ENCODE assay signal across 8 cellular contexts in the genomic region with DNA sequence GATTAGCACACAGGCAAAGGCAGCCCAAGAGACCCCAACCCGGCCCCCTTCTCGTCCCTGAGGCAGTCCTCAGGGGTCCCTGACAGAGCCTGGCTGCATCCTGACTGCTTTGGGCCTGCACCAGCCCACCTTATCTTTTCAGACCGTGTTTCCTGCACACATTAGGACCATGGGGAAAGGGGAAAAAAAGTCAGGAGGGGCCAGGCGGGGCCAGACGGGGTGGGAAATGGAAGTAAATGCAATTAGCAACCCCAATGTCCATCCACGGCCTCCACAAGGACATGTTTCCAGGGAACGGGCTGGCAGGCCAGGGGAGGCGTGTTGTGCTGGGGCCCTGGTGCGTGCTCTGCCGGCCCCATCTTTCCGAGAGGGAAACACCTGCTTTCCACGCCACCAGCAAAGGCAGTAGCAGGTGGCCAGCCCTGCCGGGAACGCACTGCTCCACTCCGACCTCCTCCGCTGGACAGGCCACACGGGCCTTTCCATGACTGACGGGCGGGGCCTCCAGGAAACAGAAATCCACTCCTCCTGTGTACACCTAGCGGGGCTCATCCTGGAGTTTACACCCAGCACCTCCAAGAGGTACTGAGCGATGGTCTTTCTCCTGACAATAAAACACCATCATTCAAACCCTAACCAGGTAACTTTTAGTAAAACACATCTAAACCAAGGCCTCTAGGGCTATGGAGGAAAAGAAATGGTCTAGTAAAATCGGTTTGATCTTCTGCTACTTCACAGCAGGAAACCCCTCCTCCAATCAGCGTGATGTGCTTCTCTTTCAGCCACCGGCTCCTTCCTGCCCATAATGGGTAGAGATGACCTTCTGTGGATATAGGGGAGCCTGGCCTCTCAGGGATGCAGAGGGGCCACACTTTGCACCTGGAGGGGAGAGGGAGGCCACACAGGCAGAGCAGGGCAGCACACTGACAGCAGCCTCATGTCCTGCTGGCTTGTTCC. TPM values are rescaled to one million over a fixed set of nuclear protein-coding genes. Genes with fewer than 3 reads are reported as not detected.
DNase-seq lines count a peak whose midpoint lies in the region; ATAC-seq and TF ChIP-seq lines count a peak whose summit lies in the region.
"Had no signal": no experiment of that assay in that cellular context is flagged by ENCODE, and none has a peak within 500 bp of the region (broad histone marks: within the 10 kb centered on the region; RNA-seq: fewer than 3 reads in every experiment).

No MANE protein-coding gene starts in this region.

- no peak overlapping the region for H3K4me3 ChIP-seq in liver (ENCODE audit: low read depth in 1 of 3, low read length in 3 of 3)
- H3K4me3 ChIP-seq in subcutaneous abdominal adipose tissue (ENCODE audit: low read depth in 1 of 5, low read length in 5 of 5), result peak overlapping the region in 4 of 5 donors; percentile 8 to 46 (median 32)

- H3K27me3 ChIP-seq in liver (ENCODE audit: control insufficient read depth in 4 of 4, insufficient read depth in 4 of 4, low read length in 3 of 4), result no peaks in the 10 kb centered on the region
- no peaks in the 10 kb centered on the region for H3K27me3 ChIP-seq in subcutaneous abdominal adipose tissue (ENCODE audit: control insufficient read depth in 5 of 5, insufficient read depth in 4 of 5, low read length in 5 of 5)

- TF ChIP-seq CTCF in liver (IDR thresholded peaks at IDR 0.05; ENCODE audit: low read depth, low read length, missing input control), result no peak

- no peaks in the 10 kb centered on the region for H3K9me3 Mint-ChIP-seq in IgD-negative memory B cell

- H3K27ac Mint-ChIP-seq in IgD-negative memory B cell, result peak overlapping the region; percentile 66 to 81 (median 71)

- TF ChIP-seq RAD21 in liver (IDR thresholded peaks at IDR 0.05), result no peak

- peaks cover 2% of the 10 kb centered on the region for H3K27me3 Mint-ChIP-seq in IgD-negative memory B cell

- ATAC-seq in HG03097 (IDR thresholded peaks at IDR 0.05; ENCODE audit: low FRiP score, unreplicated experiment), result no peak

- peak overlapping the region; percentile 15 for H3K27ac ChIP-seq in angular gyrus (ENCODE audit: low read depth, low read length)
- H3K27ac ChIP-seq in liver (ENCODE audit: low read depth in 1 of 2, low read length in 2 of 2), result peak overlapping the region; percentile 39 to 75
- peak overlapping the region; percentile 98 for H3K27ac ChIP-seq in subcutaneous abdominal adipose tissue (ENCODE audit: low read depth, low read length)

- DNase-seq in SHP77 (lab: John Stamatoyannopoulos, UW), result no peak
- no peak for DNase-seq in pons (ENCODE audit: low spot score)
- DNase-seq: stimulated activated CD4-positive, alpha-beta T cell treated with anti-CD3 and anti-CD28 coated beads, Interleukin-1b, Interleukin-23, amount 100 ng/mL, for 48 hours had no signal

- 68% methylated on average over 24 of the region's 24 CpGs for WGBS in liver

- H3K4me3 Mint-ChIP-seq in IgD-negative memory B cell, result peak overlapping the region; percentile 74 to 93 (median 90)

- H3K4me1 ChIP-seq in liver (ENCODE audit: control insufficient read depth in 4 of 4, insufficient read depth in 4 of 4, low read length in 3 of 4) (peaks cover 24 to 72% (median 63%) of the 10 kb centered on the region in 4 donors), subcutaneous abdominal adipose tissue (ENCODE audit: control insufficient read depth in 5 of 5, insufficient read depth in 5 of 5, low read length in 5 of 5) (peaks cover 36 to 74% (median 69%) of the 10 kb centered on the region in 5 donors)

- H3K9me3 ChIP-seq in liver (ENCODE audit: control insufficient read depth in 4 of 4, low read length in 3 of 4) (no peaks in the 10 kb centered on the region), subcutaneous abdominal adipose tissue (ENCODE audit: control insufficient read depth in 5 of 5, low read length in 5 of 5) (no peaks in the 10 kb centered on the region)

- peaks cover 53 to 69% (median 62%) of the 10 kb centered on the region in 3 donors for H3K4me1 Mint-ChIP-seq in IgD-negative memory B cell

- H3K36me3 ChIP-seq in liver (ENCODE audit: control insufficient read depth in 4 of 4, insufficient read depth in 3 of 4, low read depth in 1 of 4, low read length in 3 of 4) (no peaks in the 10 kb centered on the region), subcutaneous abdominal adipose tissue (ENCODE audit: control insufficient read depth in 5 of 5, insufficient read depth in 5 of 5, low read length in 5 of 5) (peaks cover 0 to 53% (median 45%) of the 10 kb centered on the region in 5 donors)

- peaks cover 14% of the 10 kb centered on the region for H3K36me3 Mint-ChIP-seq in IgD-negative memory B cell

- peak overlapping the region in 1 of 2 donors; percentile 14 for H3K9ac ChIP-seq in liver (ENCODE audit: low read depth in 1 of 2, low read length in 2 of 2)
- peak overlapping the region in 2 of 5 donors; percentile 73 to 76 for H3K9ac ChIP-seq in subcutaneous abdominal adipose tissue (ENCODE audit: low read length in 5 of 5)

TF ChIP-seq in liver, 16 proteins besides CTCF, POLR2A, EP300 and RAD21:
- TF ChIP-seq, protein P1, sequence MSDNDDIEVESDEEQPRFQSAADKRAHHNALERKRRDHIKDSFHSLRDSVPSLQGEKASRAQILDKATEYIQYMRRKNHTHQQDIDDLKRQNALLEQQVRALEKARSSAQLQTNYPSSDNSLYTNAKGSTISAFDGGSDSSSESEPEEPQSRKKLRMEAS (IDR thresholded peaks at IDR 0.05), result no peak
- TF ChIP-seq, protein P2, sequence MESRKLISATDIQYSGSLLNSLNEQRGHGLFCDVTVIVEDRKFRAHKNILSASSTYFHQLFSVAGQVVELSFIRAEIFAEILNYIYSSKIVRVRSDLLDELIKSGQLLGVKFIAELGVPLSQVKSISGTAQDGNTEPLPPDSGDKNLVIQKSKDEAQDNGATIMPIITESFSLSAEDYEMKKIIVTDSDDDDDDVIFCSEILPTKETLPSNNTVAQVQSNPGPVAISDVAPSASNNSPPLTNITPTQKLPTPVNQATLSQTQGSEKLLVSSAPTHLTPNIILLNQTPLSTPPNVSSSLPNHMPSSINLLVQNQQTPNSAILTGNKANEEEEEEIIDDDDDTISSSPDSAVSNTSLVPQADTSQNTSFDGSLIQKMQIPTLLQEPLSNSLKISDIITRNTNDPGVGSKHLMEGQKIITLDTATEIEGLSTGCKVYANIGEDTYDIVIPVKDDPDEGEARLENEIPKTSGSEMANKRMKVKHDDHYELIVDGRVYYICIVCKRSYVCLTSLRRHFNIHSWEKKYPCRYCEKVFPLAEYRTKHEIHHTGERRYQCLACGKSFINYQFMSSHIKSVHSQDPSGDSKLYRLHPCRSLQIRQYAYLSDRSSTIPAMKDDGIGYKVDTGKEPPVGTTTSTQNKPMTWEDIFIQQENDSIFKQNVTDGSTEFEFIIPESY (IDR thresholded peaks at IDR 0.05), result no peak
- TF ChIP-seq, protein P3, sequence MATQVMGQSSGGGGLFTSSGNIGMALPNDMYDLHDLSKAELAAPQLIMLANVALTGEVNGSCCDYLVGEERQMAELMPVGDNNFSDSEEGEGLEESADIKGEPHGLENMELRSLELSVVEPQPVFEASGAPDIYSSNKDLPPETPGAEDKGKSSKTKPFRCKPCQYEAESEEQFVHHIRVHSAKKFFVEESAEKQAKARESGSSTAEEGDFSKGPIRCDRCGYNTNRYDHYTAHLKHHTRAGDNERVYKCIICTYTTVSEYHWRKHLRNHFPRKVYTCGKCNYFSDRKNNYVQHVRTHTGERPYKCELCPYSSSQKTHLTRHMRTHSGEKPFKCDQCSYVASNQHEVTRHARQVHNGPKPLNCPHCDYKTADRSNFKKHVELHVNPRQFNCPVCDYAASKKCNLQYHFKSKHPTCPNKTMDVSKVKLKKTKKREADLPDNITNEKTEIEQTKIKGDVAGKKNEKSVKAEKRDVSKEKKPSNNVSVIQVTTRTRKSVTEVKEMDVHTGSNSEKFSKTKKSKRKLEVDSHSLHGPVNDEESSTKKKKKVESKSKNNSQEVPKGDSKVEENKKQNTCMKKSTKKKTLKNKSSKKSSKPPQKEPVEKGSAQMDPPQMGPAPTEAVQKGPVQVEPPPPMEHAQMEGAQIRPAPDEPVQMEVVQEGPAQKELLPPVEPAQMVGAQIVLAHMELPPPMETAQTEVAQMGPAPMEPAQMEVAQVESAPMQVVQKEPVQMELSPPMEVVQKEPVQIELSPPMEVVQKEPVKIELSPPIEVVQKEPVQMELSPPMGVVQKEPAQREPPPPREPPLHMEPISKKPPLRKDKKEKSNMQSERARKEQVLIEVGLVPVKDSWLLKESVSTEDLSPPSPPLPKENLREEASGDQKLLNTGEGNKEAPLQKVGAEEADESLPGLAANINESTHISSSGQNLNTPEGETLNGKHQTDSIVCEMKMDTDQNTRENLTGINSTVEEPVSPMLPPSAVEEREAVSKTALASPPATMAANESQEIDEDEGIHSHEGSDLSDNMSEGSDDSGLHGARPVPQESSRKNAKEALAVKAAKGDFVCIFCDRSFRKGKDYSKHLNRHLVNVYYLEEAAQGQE (IDR thresholded peaks at IDR 0.05), result no peak
- TF ChIP-seq GABPA (IDR thresholded peaks at IDR 0.05 in 1 of 2, conservative IDR thresholded peaks at IDR 0.05 in 1 of 2) (no peak), JUND (IDR thresholded peaks at IDR 0.05) (no peak), HNF4A (conservative IDR thresholded peaks at IDR 0.05) (no peak), TAF1 (conservative IDR thresholded peaks at IDR 0.05) (no peak), RXRA (IDR thresholded peaks at IDR 0.05) (no peak), NR2F2 (IDR thresholded peaks at IDR 0.05) (no peak), HNF4G (IDR thresholded peaks at IDR 0.05) (no peak), FOXA1 (IDR thresholded peaks at IDR 0.05) (no peak), YY1 (IDR thresholded peaks at IDR 0.05) (no peak), FOXA2 (IDR thresholded peaks at IDR 0.05) (no peak), SP1 (IDR thresholded peaks at IDR 0.05) (no peak), EGR1 (IDR thresholded peaks at IDR 0.05; ENCODE audit: low read depth in 2 of 2) (no peak)
- TF ChIP-seq, protein P4, sequence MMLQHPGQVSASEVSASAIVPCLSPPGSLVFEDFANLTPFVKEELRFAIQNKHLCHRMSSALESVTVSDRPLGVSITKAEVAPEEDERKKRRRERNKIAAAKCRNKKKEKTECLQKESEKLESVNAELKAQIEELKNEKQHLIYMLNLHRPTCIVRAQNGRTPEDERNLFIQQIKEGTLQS (IDR thresholded peaks at IDR 0.05), result no peak

RNA-seq across cellular contexts. Expression of gene EHD1, which starts 7.2 kb away (rescaled TPM):
- polyA plus RNA-seq in IgD-negative memory B cell (210 TPM), liver (10 to 100 TPM in 1 of 2 donors, 1 to 10 TPM in 1; 8.3 to 11.1 TPM)
- total RNA-seq in liver, result 10 to 100 TPM; 27.3 to 36.4 TPM

RNA-seq across cellular contexts. Expression of gene CDC42BPG, which starts 26.7 kb away (rescaled TPM):
- polyA plus RNA-seq in IgD-negative memory B cell (0.15 TPM), liver (under 1 TPM; 0.18 to 0.40 TPM)
- 1 to 10 TPM in 1 of 2 donors, under 1 TPM in 1; 0.75 to 1.2 TPM for total RNA-seq in liver

RNA-seq across cellular contexts. Expression of gene ATG2A, which starts 45.8 kb away (rescaled TPM):
- polyA plus RNA-seq in IgD-negative memory B cell, result 3.9 TPM
- 10 to 100 TPM; 18.3 to 27.8 TPM for total RNA-seq in liver
- polyA plus RNA-seq in liver, result 10 to 100 TPM; 15.6 to 34.1 TPM

RNA-seq across cellular contexts. Expression of gene PPP2R5B, which starts 53.3 kb away (rescaled TPM):
- 11.4 TPM for polyA plus RNA-seq in IgD-negative memory B cell
- total RNA-seq in liver, result 1 to 10 TPM; 5.3 to 6.6 TPM
- 1 to 10 TPM; 2.9 to 4.9 TPM for polyA plus RNA-seq in liver

Comparison
In these comparisons a context has a peak if more than half of its experiments do, and no peak if none do; other contexts are left out.
1. H3K27ac ChIP-seq: peak in every context shown above with its lines; median percentile 98 in subcutaneous abdominal adipose tissue; 57 in liver; 15 in angular gyrus.
2. H3K4me3 ChIP-seq: peak in subcutaneous abdominal adipose tissue (4 of 5); none in liver (0 of 3).
3. RNA of gene EHD1, which starts 7.2 kb away (polyA plus RNA-seq): 210 TPM in IgD-negative memory B cell (single experiment); 8.3 to 11.1 TPM in liver; every median in the first group is over 10 times any median in the second.